ENCODE assay signal across 1 cellular context in genomic region chr6:118651282-118652050, GRCh38.
TF ChIP-seq lines count a peak whose summit lies in the region.

Gene CEP85L (minus strand): TSS chr6:118651591. CDS start chr6:118651269, 322 bp downstream.

TF ChIP-seq in HepG2, 621 proteins besides CTCF, POLR2A, EP300 and RAD21 (continued from another document and continues in another):
- TF ChIP-seq ZFP82 (CRISPR knock-in tag; IDR thresholded peaks at IDR 0.05; ENCODE audit: borderline replicate concordance) (0 out of 2 replicates have a peak, but pooled peaks have one; percentile 72), UBTF (CRISPR knock-in tag; IDR thresholded peaks at IDR 0.05) (peak; percentile 99), FIP1L1 (IDR thresholded peaks at IDR 0.05; ENCODE audit: borderline replicate concordance, insufficient read depth, low read depth, low read length) (no peak), ZNF687 (CRISPR knock-in tag; IDR thresholded peaks at IDR 0.05) (peak; percentile 90), E2F5 (CRISPR knock-in tag; conservative IDR thresholded peaks at IDR 0.05) (no peak), MED1 (CRISPR knock-in tag; IDR thresholded peaks at IDR 0.05) (peak; percentile 34; the same call in 1 of the 2 replicates), FOXK1 (CRISPR knock-in tag; IDR thresholded peaks at IDR 0.05; ENCODE audit: borderline replicate concordance, low read depth) (no peak), NAIF1 (CRISPR knock-in tag; IDR thresholded peaks at IDR 0.05; ENCODE audit: borderline replicate concordance) (peak; percentile 17; the same call in 1 of the 2 replicates), ZZZ3 (CRISPR knock-in tag; IDR thresholded peaks at IDR 0.05; ENCODE audit: borderline replicate concordance) (no peak), ZNF564 (CRISPR knock-in tag; IDR thresholded peaks at IDR 0.05) (no peak), BRD4 (CRISPR knock-in tag; IDR thresholded peaks at IDR 0.05) (no peak), ZBTB49 (CRISPR knock-in tag; IDR thresholded peaks at IDR 0.05; ENCODE audit: borderline replicate concordance) (no peak), MLLT10 (CRISPR knock-in tag; IDR thresholded peaks at IDR 0.05) (no peak), SKI (IDR thresholded peaks at IDR 0.05; ENCODE audit: partially characterized antibody) (peak; percentile 40), NFAT5 (CRISPR knock-in tag; IDR thresholded peaks at IDR 0.05) (no peak), ZFY (CRISPR knock-in tag; IDR thresholded peaks at IDR 0.05) (peak; percentile 64), ZNF274 (CRISPR knock-in tag; IDR thresholded peaks at IDR 0.05) (peak; percentile 30; the same call in 1 of the 2 replicates), AHR (CRISPR knock-in tag; IDR thresholded peaks at IDR 0.05) (no peak), RBAK (CRISPR knock-in tag; IDR thresholded peaks at IDR 0.05) (no peak), PHB2 (IDR thresholded peaks at IDR 0.05; ENCODE audit: partially characterized antibody) (no peak), ZNF562 (CRISPR knock-in tag; IDR thresholded peaks at IDR 0.05; ENCODE audit: borderline replicate concordance) (no peak), DRAP1 (CRISPR knock-in tag; IDR thresholded peaks at IDR 0.05) (0 out of 2 replicates have a peak, but pooled peaks have one; percentile 15), ZNF264 (CRISPR knock-in tag; IDR thresholded peaks at IDR 0.05) (no peak), SP140L (CRISPR knock-in tag; IDR thresholded peaks at IDR 0.05; ENCODE audit: borderline replicate concordance) (no peak), SIX4 (CRISPR knock-in tag; IDR thresholded peaks at IDR 0.05) (no peak), ZNF20 (CRISPR knock-in tag; IDR thresholded peaks at IDR 0.05) (no peak), FOSL2 (CRISPR knock-in tag; IDR thresholded peaks at IDR 0.05) (no peak), TRIM24 (CRISPR knock-in tag; IDR thresholded peaks at IDR 0.05) (no peak), ZEB1 (IDR thresholded peaks at IDR 0.05; ENCODE audit: insufficient replicate concordance, low read depth) (no peak), ZNF383 (CRISPR knock-in tag; IDR thresholded peaks at IDR 0.05; ENCODE audit: borderline replicate concordance) (no peak), BCL6 (CRISPR knock-in tag; IDR thresholded peaks at IDR 0.05) (no peak; the same call in 1 of the 2 replicates), ZNF230 (CRISPR knock-in tag; IDR thresholded peaks at IDR 0.05) (peak; percentile 56; the same call in 1 of the 2 replicates), ZKSCAN1 (IDR thresholded peaks at IDR 0.05; ENCODE audit: low read length) (no peak), ZNF280D (CRISPR knock-in tag; IDR thresholded peaks at IDR 0.05) (no peak), ZBTB26 (CRISPR knock-in tag; IDR thresholded peaks at IDR 0.05; ENCODE audit: borderline replicate concordance) (no peak), ZNF282 (IDR thresholded peaks at IDR 0.05; ENCODE audit: partially characterized antibody) (no peak), HCFC1 (IDR thresholded peaks at IDR 0.05; ENCODE audit: low read depth, low read length) (no peak), NFKBIZ (CRISPR knock-in tag; IDR thresholded peaks at IDR 0.05) (no peak), ZFP91 (CRISPR knock-in tag; IDR thresholded peaks at IDR 0.05; ENCODE audit: borderline replicate concordance) (peak; percentile 89)
